Comparison of ENCODE assay signal across 11 cellular contexts in the genomic region with DNA sequence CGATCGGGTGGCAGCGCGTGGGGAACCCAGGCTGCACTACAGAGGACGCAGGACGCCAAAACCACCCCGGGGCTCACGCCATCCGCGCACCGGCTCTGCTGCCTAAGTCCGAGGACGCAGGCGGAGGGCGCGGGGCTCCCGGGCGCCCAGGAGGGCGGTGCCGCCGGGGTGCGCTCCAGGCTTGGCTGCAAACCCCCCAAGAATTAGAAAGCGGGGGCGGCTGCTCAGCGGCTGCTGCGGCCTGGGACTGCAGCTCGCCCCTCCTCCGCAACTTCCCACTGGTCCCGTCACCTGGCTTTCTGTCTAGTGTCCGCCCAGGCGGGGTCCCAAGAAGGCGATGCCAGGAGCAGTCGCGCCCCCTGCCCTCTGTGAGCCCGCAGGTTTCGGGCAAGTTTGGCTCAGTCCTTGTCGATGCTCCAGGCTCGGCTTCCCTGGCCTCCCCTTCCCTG. TPM values are rescaled to one million over a fixed set of nuclear protein-coding genes. Genes with fewer than 3 reads are reported as not detected.
DNase-seq lines count a peak whose midpoint lies in the region; ATAC-seq and TF ChIP-seq lines count a peak whose summit lies in the region.
"Had no signal": no experiment of that assay in that cellular context is flagged by ENCODE, and none has a peak within 500 bp of the region (broad histone marks: within the 10 kb centered on the region; RNA-seq: fewer than 3 reads in every experiment).

No MANE protein-coding gene starts in this region.

- H3K56ac ChIP-seq in H9 (ENCODE audit: insufficient read length, low read depth, low read length): no peak overlapping the region

- H3K4ac ChIP-seq in H9 (ENCODE audit: low read depth, low read length): no peak overlapping the region

- H3K18ac ChIP-seq in H9 (ENCODE audit: insufficient read length, low read depth, low read length): no peak overlapping the region

- H3K79me1 ChIP-seq in H9 (ENCODE audit: insufficient read depth, low read depth, low read length, poor library complexity, severe bottlenecking): no peaks in the 10 kb centered on the region

- no peaks in the 10 kb centered on the region for H3K79me2 ChIP-seq in H9 (ENCODE audit: insufficient read depth, low read length)

- H3K36me3 Mint-ChIP-seq in H9 (ENCODE audit: insufficient read depth in 1 of 3, low read depth in 3 of 3): no peaks in the 10 kb centered on the region; a peak in 1 of 7 replicates

- peaks cover 12 to 23% of the 10 kb centered on the region in 2 experiments for H3K4me1 Mint-ChIP-seq in H9

- no peak overlapping the region for H4K5ac ChIP-seq in H9 (ENCODE audit: insufficient read length, low read depth, low read length)

- H3K4me3 ChIP-seq in iPS-18a (ENCODE audit: low read length) (peak overlapping the region; percentile 67), retinal pigment epithelial cell (ENCODE audit: low read length) (peak overlapping the region; percentile 61)

- no CpG with 5 or more reads among the region's 38 CpGs for WGBS in H9 (ENCODE audit: extremely low coverage, insufficient read length, low lambda C conversion rate)

- TF ChIP-seq CTCF in H9 (conservative IDR thresholded peaks at IDR 0.05): peak; percentile 34; the same call in 1 of the 3 replicates
- no peak for TF ChIP-seq CTCF in retinal pigment epithelial cell (conservative IDR thresholded peaks at IDR 0.05; ENCODE audit: low read depth, low read length)

- H3K4me3 Mint-ChIP-seq in H9: peak overlapping the region; percentile 67 to 78

- DNase-seq in H9 (peak; percentile 76), SK-N-DZ (ENCODE audit: low spot score) (peak; percentile 15), retinal pigment epithelial cell (ENCODE audit: low read depth) (no peak), NCI-H1436 (lab: John Stamatoyannopoulos, UW) (no peak)
- no peak for DNase-seq in activated CD8-positive, alpha-beta memory T cell treated with anti-CD3 and anti-CD28 coated beads, Interleukin-2, amount 50 U/mL, for 4 hours
- DNase-seq: DND-41, MM.1S, T-helper 9 cell had no signal

- H3T11ph ChIP-seq in H9 (ENCODE audit: low read length): no peak overlapping the region

- no peaks in the 10 kb centered on the region for H3K36me3 ChIP-seq in iPS-18a (ENCODE audit: control insufficient read depth, low read depth, low read length)
- H3K36me3 ChIP-seq: neutrophil had no signal

- ATAC-seq in GM19023 (IDR thresholded peaks at IDR 0.05; ENCODE audit: unreplicated experiment): no peak

- no peak overlapping the region for H2BK5ac ChIP-seq in H9 (ENCODE audit: insufficient read length, low read length)

- H3K9me3 Mint-ChIP-seq in H9: no peaks in the 10 kb centered on the region

- no peak overlapping the region for H3K27ac ChIP-seq in H9 (ENCODE audit: insufficient read length, low read depth, low read length)
- H3K27ac ChIP-seq in iPS-18a (ENCODE audit: low read length): no peak overlapping the region
- H3K27ac ChIP-seq: neutrophil had no signal

- H3K4me1 ChIP-seq in H9 (ENCODE audit: insufficient read depth, low read length): peaks cover 2% of the 10 kb centered on the region; the same call in 1 of the 2 replicates
- H3K4me1 ChIP-seq in iPS-18a (ENCODE audit: control insufficient read depth, low read depth, low read length): peaks cover 14% of the 10 kb centered on the region

- H3K9ac ChIP-seq in H9 (ENCODE audit: extremely low read depth, insufficient read length, low read length) (no peak overlapping the region), iPS-18a (ENCODE audit: low read length) (no peak overlapping the region)

- no peak overlapping the region for H2AK5ac ChIP-seq in H9 (ENCODE audit: insufficient read length, low read length)

- no peak overlapping the region for H2AFZ ChIP-seq in H9 (ENCODE audit: low read length)

- peak overlapping the region; percentile 50 for H3K14ac ChIP-seq in H9 (ENCODE audit: insufficient read depth, low read length)

- H3K27ac Mint-ChIP-seq in H9: no peak overlapping the region; a peak in 1 of 7 replicates

- peak overlapping the region; percentile 79 for H3K4me2 ChIP-seq in H9 (ENCODE audit: insufficient read depth, insufficient read length, low read length)

- H3K9me3 ChIP-seq in H9 (ENCODE audit: control insufficient read depth, low read depth, low read length): no peaks in the 10 kb centered on the region
- H3K9me3 ChIP-seq in iPS-18a (ENCODE audit: control insufficient read depth, low read depth, low read length): no peaks in the 10 kb centered on the region
- H3K9me3 ChIP-seq: neutrophil had no signal

- no peak overlapping the region for H2BK12ac ChIP-seq in H9 (ENCODE audit: insufficient read length, low read depth, low read length)

- H3K27me3 ChIP-seq in H9 (ENCODE audit: insufficient read depth, low read length) (no peaks in the 10 kb centered on the region), iPS-18a (ENCODE audit: control insufficient read depth, insufficient read depth, low read length) (peaks cover 30% of the 10 kb centered on the region)

- no peak overlapping the region for H2BK20ac ChIP-seq in H9 (ENCODE audit: low read depth, low read length, poor library complexity, severe bottlenecking)

- peaks cover 2% of the 10 kb centered on the region for H4K20me1 ChIP-seq in H9 (ENCODE audit: control insufficient read depth, insufficient read depth, insufficient read length)

- H2BK15ac ChIP-seq in H9 (ENCODE audit: low read depth, low read length): no peak overlapping the region; the same call in 1 of the 2 replicates

- H3K23ac ChIP-seq in H9 (ENCODE audit: insufficient read length, low read depth, low read length): no peak overlapping the region

- peaks cover 25% of the 10 kb centered on the region for H3K27me3 Mint-ChIP-seq in H9 (ENCODE audit: low read depth)

- H4K8ac ChIP-seq in H9 (replicated peaks; ENCODE audit: insufficient read length, low read depth, low read length): no peak overlapping the region

- H4K91ac ChIP-seq in H9 (ENCODE audit: insufficient read length, low read depth, low read length): no peak overlapping the region

- H2BK120ac ChIP-seq in H9 (ENCODE audit: low read depth, low read length, poor library complexity, severe bottlenecking): no peak overlapping the region

- H3K23me2 ChIP-seq in H9 (ENCODE audit: insufficient read length, low read depth, low read length, poor library complexity, severe bottlenecking): peaks cover 7% of the 10 kb centered on the region

RNA-seq across cellular contexts. Expression of a gene that starts 1.7 kb away (rescaled TPM):
- total RNA-seq in H9 (2021): 1.9 and 3.5 TPM in 2 replicates
- 1.5 and 3.1 TPM in 2 replicates for polyA plus RNA-seq in SK-N-DZ (2014; cell fraction: cytosol; rRNA removed)
- 1.1 and 2.5 TPM in 2 replicates for polyA plus RNA-seq in SK-N-DZ (2014; cell fraction: nucleus; rRNA removed)

Comparison
In these comparisons a context has a peak if more than half of its experiments do, and no peak if none do; other contexts are left out.
1. DNase-seq: peak in H9 (single experiment) and SK-N-DZ (single experiment); none in retinal pigment epithelial cell (single experiment), activated CD8-positive, alpha-beta memory T cell treated with anti-CD3 and anti-CD28 coated beads, Interleukin-2, amount 50 U/mL, for 4 hours (single experiment) and NCI-H1436 (single experiment).